ENCODE assay signal across 10 cellular contexts in the genomic region with DNA sequence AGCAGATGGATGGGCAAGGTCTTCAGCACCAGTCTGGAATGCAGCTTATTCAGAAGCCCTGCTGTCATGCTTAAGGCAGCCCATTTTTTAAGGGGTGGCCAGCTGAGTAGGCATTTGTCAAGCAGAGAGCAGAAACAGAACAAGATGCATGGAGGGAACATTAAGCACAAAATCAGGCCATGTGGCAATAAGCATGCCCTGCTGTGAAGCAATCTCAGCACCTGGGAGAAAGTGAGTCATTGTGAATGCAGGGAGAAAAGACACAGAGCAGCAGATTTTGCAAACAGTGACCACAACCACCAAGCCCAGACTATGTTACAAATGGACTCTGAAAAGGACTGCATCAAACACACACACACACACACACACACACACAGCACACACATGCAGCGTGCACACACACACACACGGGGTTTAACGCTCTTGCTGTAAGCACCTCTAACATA.
DNase-seq lines count a peak whose midpoint lies in the region; ATAC-seq and TF ChIP-seq lines count a peak whose summit lies in the region.
"Had no signal": no experiment of that assay in that cellular context is flagged by ENCODE, and none has a peak within 500 bp of the region (broad histone marks: within the 10 kb centered on the region; RNA-seq: fewer than 3 reads in every experiment).

No MANE protein-coding gene starts in this region.

- no peaks in the 10 kb centered on the region for H3K4me1 Mint-ChIP-seq in stimulated activated naive B cell treated with anti-CD40 and anti-IgM and Interleukin-4, amounts not matched to agents 10 μg/mL and 1 μg/mL and 100 μg/mL, for 72 hours

- DNase-seq in DMS 273 treated with DMSO at 0.1 percent for 48 hours (lab: John Stamatoyannopoulos, UW): peak; percentile 41
- peak; percentile 22 for DNase-seq in LoVo (ENCODE audit: low spot score)
- peak; percentile 89 for DNase-seq in astrocyte of the hippocampus (ENCODE audit: low read depth, low spot score)
- no peak for DNase-seq in left lung
- no peak for DNase-seq in stimulated activated naive CD4-positive, alpha-beta T cell (lab: John Stamatoyannopoulos, UW)
- no peak for DNase-seq in NCI-H1048 (lab: John Stamatoyannopoulos, UW)
- DNase-seq in cardiac septum (ENCODE audit: low spot score): no peak
- DNase-seq in stimulated activated naive B cell treated with anti-CD40 and anti-IgM and Interleukin-4, amounts not matched to agents 10 μg/mL and 1 μg/mL and 100 μg/mL, for 72 hours: no peak
- DNase-seq: NCI-H1092 had no signal

- H3K4me3 ChIP-seq in left lung: no peak overlapping the region

- H3K27ac ChIP-seq in left lung: no peak overlapping the region

- no peak overlapping the region for H3K27ac Mint-ChIP-seq in stimulated activated naive B cell treated with anti-CD40 and anti-IgM and Interleukin-4, amounts not matched to agents 10 μg/mL and 1 μg/mL and 100 μg/mL, for 72 hours
- H3K27ac Mint-ChIP-seq: activated T-helper 2 cell treated with anti-CD3 and anti-CD28 coated beads, Interferon-gamma antibody, Interleukin-2, Interleukin-4, amounts not matched to agents 10 μg/mL and 5 μg/mL and 100 μg/mL, durations not matched to agents 14 hours and 24 hours and 36 hours had no signal

- H3K27me3 ChIP-seq in left lung: no peaks in the 10 kb centered on the region

- H3K9me3 ChIP-seq in left lung: peaks cover 0 to 7% of the 10 kb centered on the region in 2 donors

- no peaks in the 10 kb centered on the region for H3K27me3 Mint-ChIP-seq in stimulated activated naive B cell treated with anti-CD40 and anti-IgM and Interleukin-4, amounts not matched to agents 10 μg/mL and 1 μg/mL and 100 μg/mL, for 72 hours

- peak; percentile 37 for ATAC-seq in left lung
- no peak for ATAC-seq in stimulated activated naive B cell treated with anti-CD40 and anti-IgM and Interleukin-4, amounts not matched to agents 10 μg/mL and 1 μg/mL and 100 μg/mL, for 72 hours (replicated peaks)

- no peak for TF ChIP-seq CTCF in left lung (IDR thresholded peaks at IDR 0.05)

- H3K9me3 Mint-ChIP-seq in stimulated activated naive B cell treated with anti-CD40 and anti-IgM and Interleukin-4, amounts not matched to agents 10 μg/mL and 1 μg/mL and 100 μg/mL, for 72 hours: peaks cover 22 to 23% of the 10 kb centered on the region in 2 donors

- peaks cover 12% of the 10 kb centered on the region in 2 donors for H3K36me3 Mint-ChIP-seq in stimulated activated naive B cell treated with anti-CD40 and anti-IgM and Interleukin-4, amounts not matched to agents 10 μg/mL and 1 μg/mL and 100 μg/mL, for 72 hours

- no peak overlapping the region for H3K4me3 Mint-ChIP-seq in stimulated activated naive B cell treated with anti-CD40 and anti-IgM and Interleukin-4, amounts not matched to agents 10 μg/mL and 1 μg/mL and 100 μg/mL, for 72 hours

- intact Hi-C loops in left lung (cut with DNase I) (no loop called here), cardiac septum (cut with DNase I) (no loop called here)

- no peaks in the 10 kb centered on the region for H3K4me1 ChIP-seq in left lung

- no peaks in the 10 kb centered on the region for H3K36me3 ChIP-seq in left lung

Comparison
In these comparisons a context has a peak if more than half of its experiments do, and no peak if none do; other contexts are left out.
1. DNase-seq: peak in DMS 273 treated with DMSO at 0.1 percent for 48 hours (single experiment), LoVo (single experiment) and astrocyte of the hippocampus (single experiment); none in left lung (0 of 2), stimulated activated naive CD4-positive, alpha-beta T cell (0 of 6), NCI-H1048 (single experiment), cardiac septum (single experiment) and stimulated activated naive B cell treated with anti-CD40 and anti-IgM and Interleukin-4, amounts not matched to agents 10 μg/mL and 1 μg/mL and 100 μg/mL, for 72 hours (single experiment).